In genomic region chr1:156694563-156694962, GRCh38 we compare ENCODE assay signal across 1 cellular context.
TF ChIP-seq lines count a peak whose summit lies in the region.

No MANE protein-coding gene starts in this region.

TF ChIP-seq in endothelial cell of umbilical vein, 7 proteins besides CTCF, POLR2A, EP300 and RAD21:
- TF ChIP-seq EZH2 (IDR thresholded peaks at IDR 0.05; ENCODE audit: borderline replicate concordance, low read depth, low read length, severe bottlenecking) (no peak), JUN (IDR thresholded peaks at IDR 0.05; ENCODE audit: borderline replicate concordance, insufficient read depth, insufficient read length, low read depth) (no peak), MAX (IDR thresholded peaks at IDR 0.05; ENCODE audit: insufficient read depth, insufficient read length) (no peak), MYC (IDR thresholded peaks at IDR 0.05; ENCODE audit: low read depth, low read length) (no peak), FOS (IDR thresholded peaks at IDR 0.05; ENCODE audit: borderline replicate concordance, insufficient read depth, low read length) (no peak), GATA2 (IDR thresholded peaks at IDR 0.05; ENCODE audit: insufficient read depth, insufficient read length, low read depth, low read length) (no peak), POLR2AphosphoS5 (IDR thresholded peaks at IDR 0.05; ENCODE audit: insufficient read depth, low read depth, low read length) (no peak)
